Comparison of ENCODE assay signal across 19 cellular contexts in the genomic region with DNA sequence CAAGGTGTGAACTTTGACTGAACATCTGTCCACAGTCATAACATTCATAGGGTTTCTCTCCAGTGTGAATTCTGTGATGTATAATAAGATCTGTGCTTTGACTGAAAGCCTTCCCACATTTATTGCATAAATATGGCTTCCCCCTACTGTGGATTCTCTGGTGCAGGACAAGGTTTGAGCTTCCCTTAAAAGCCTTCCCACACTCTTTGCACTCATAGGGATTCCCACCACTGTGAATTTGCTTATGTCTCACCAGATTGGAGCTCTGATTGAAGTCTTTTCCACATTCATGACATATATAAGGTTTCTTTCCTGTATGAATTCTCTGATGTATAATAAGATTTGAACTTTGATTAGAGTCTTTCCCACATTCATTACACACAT. TPM values are rescaled to one million over a fixed set of nuclear protein-coding genes. Genes with fewer than 3 reads are reported as not detected.
DNase-seq lines count a peak whose midpoint lies in the region; ATAC-seq and TF ChIP-seq lines count a peak whose summit lies in the region.
"Had no signal": no experiment of that assay in that cellular context is flagged by ENCODE, and none has a peak within 500 bp of the region (broad histone marks: within the 10 kb centered on the region; RNA-seq: fewer than 3 reads in every experiment).

No MANE protein-coding gene starts in this region.

- H3K9me3 Mint-ChIP-seq in GM23338 (peaks cover 100% of the 10 kb centered on the region), progenitor cell of endocrine pancreas (ENCODE audit: low read depth) (peaks cover 67% of the 10 kb centered on the region)

- TF ChIP-seq CTCF in GM23338 (conservative IDR thresholded peaks at IDR 0.05; ENCODE audit: low read depth in 2 of 2) (no peak), progenitor cell of endocrine pancreas (IDR thresholded peaks at IDR 0.05; ENCODE audit: unreplicated experiment) (no peak)

- no peaks in the 10 kb centered on the region for H3K4me1 Mint-ChIP-seq in GM23338
- no peaks in the 10 kb centered on the region for H3K4me1 Mint-ChIP-seq in progenitor cell of endocrine pancreas (ENCODE audit: low read depth)

- H3K36me3 ChIP-seq in GM23338 (ENCODE audit: insufficient read depth) (peaks cover 69% of the 10 kb centered on the region), SK-N-MC (ENCODE audit: insufficient read depth, low read length) (peaks cover 9% of the 10 kb centered on the region), iPS-20b (ENCODE audit: insufficient read depth, low read depth, low read length) (peaks cover 60% of the 10 kb centered on the region)

- DNase-seq in GM23338 (ENCODE audit: low spot score): no peak
- no peak for DNase-seq in SK-N-MC (ENCODE audit: low read depth, low spot score)
- DNase-seq in progenitor cell of endocrine pancreas (ENCODE audit: low spot score, unreplicated experiment): no peak
- DNase-seq in DMS53 (lab: John Stamatoyannopoulos, UW): no peak
- DNase-seq in T-helper 9 cell: no peak
- DNase-seq: CD4-positive, alpha-beta T cell; DMS79; GM23248; HFFc6; KBM-7; MV-4-11; NCI-H1417; NCI-H187 treated with DMSO at 0.1 percent for 48 hours; NCI-H69; NK-92 treated with Interleukin-12 subunit alpha and Interleukin-12 subunit beta, amount 100 ng/mL, for 24 hours had no signal

- H3K4me2 ChIP-seq in GM23338: no peak overlapping the region

- H3K27ac Mint-ChIP-seq in GM23338 (no peak overlapping the region), progenitor cell of endocrine pancreas (peak overlapping the region; percentile 94)
- H3K27ac Mint-ChIP-seq: CD4-positive, alpha-beta T cell; HFFc6 had no signal

- no peaks in the 10 kb centered on the region for H3K9me2 ChIP-seq in GM23338 (ENCODE audit: insufficient read depth)

- ATAC-seq in GM23338: no peak
- ATAC-seq in HG02678 (IDR thresholded peaks at IDR 0.05; ENCODE audit: unreplicated experiment): no peak

- peaks cover 36% of the 10 kb centered on the region for H3K27me3 Mint-ChIP-seq in GM23338 (ENCODE audit: insufficient read depth, low read depth, poor library complexity)
- H3K27me3 Mint-ChIP-seq in progenitor cell of endocrine pancreas: no peaks in the 10 kb centered on the region
- H3K27me3 Mint-ChIP-seq: CD4-positive, alpha-beta T cell had no signal

- no peak overlapping the region for H2AFZ ChIP-seq in GM23338
- H2AFZ ChIP-seq: GM23248 had no signal

- peaks cover 5% of the 10 kb centered on the region; the same call in 1 of the 2 replicates for H3K27me3 ChIP-seq in GM23338 (ENCODE audit: insufficient read depth)
- H3K27me3 ChIP-seq in iPS-20b (ENCODE audit: insufficient read depth, low read length): no peaks in the 10 kb centered on the region

- no peaks in the 10 kb centered on the region for H3K4me1 ChIP-seq in GM23338 (ENCODE audit: insufficient read depth)
- H3K4me1 ChIP-seq in iPS-20b (ENCODE audit: insufficient read depth, low read length): no peaks in the 10 kb centered on the region

- H3K27ac ChIP-seq in GM23338 (ENCODE audit: low read depth) (no peak overlapping the region), SK-N-MC (no peak overlapping the region), iPS-20b (ENCODE audit: low read length) (no peak overlapping the region)
- H3K27ac ChIP-seq: GM23248, HL-60, RWPE1 had no signal

- H3K4me3 ChIP-seq in GM23338 (peak overlapping the region; percentile 28; the same call in 1 of the 2 replicates), SK-N-MC (0 out of 2 replicates have a peak overlapping the region, but pooled peaks have one; percentile 2), iPS-20b (ENCODE audit: low read length) (peak overlapping the region; percentile 47)
- H3K4me3 ChIP-seq: GM23248 had no signal

- H3K4me3 Mint-ChIP-seq in GM23338 (no peak overlapping the region), progenitor cell of endocrine pancreas (ENCODE audit: low read depth) (no peak overlapping the region)
- H3K4me3 Mint-ChIP-seq: CD4-positive, alpha-beta T cell; HFFc6 had no signal

- H3F3A ChIP-seq in GM23338 (replicated peaks; ENCODE audit: low read depth): peaks cover 36% of the 10 kb centered on the region

- H3K9me3 ChIP-seq in SK-N-MC (ENCODE audit: low read depth, low read length) (peaks cover 36% of the 10 kb centered on the region), iPS-20b (ENCODE audit: insufficient read depth, low read depth, low read length) (peaks cover 100% of the 10 kb centered on the region)

- no peaks in the 10 kb centered on the region for H3K79me2 ChIP-seq in GM23338 (replicated peaks; ENCODE audit: insufficient read depth)

- H3K36me3 Mint-ChIP-seq in GM23338 (ENCODE audit: low read depth): peaks cover 100% of the 10 kb centered on the region
- H3K36me3 Mint-ChIP-seq in progenitor cell of endocrine pancreas (ENCODE audit: insufficient read depth): peaks cover 84% of the 10 kb centered on the region

- no peaks in the 10 kb centered on the region for H4K20me1 ChIP-seq in GM23338 (replicated peaks; ENCODE audit: insufficient read depth)

- H3K9ac ChIP-seq in SK-N-MC (ENCODE audit: insufficient read length): no peak overlapping the region
- H3K9ac ChIP-seq in iPS-20b (ENCODE audit: low read depth, low read length): no peak overlapping the region
- H3K9ac ChIP-seq: GM23248 had no signal

TF ChIP-seq in GM23338, 12 proteins besides CTCF, POLR2A, EP300 and RAD21:
- TF ChIP-seq, protein P1, sequence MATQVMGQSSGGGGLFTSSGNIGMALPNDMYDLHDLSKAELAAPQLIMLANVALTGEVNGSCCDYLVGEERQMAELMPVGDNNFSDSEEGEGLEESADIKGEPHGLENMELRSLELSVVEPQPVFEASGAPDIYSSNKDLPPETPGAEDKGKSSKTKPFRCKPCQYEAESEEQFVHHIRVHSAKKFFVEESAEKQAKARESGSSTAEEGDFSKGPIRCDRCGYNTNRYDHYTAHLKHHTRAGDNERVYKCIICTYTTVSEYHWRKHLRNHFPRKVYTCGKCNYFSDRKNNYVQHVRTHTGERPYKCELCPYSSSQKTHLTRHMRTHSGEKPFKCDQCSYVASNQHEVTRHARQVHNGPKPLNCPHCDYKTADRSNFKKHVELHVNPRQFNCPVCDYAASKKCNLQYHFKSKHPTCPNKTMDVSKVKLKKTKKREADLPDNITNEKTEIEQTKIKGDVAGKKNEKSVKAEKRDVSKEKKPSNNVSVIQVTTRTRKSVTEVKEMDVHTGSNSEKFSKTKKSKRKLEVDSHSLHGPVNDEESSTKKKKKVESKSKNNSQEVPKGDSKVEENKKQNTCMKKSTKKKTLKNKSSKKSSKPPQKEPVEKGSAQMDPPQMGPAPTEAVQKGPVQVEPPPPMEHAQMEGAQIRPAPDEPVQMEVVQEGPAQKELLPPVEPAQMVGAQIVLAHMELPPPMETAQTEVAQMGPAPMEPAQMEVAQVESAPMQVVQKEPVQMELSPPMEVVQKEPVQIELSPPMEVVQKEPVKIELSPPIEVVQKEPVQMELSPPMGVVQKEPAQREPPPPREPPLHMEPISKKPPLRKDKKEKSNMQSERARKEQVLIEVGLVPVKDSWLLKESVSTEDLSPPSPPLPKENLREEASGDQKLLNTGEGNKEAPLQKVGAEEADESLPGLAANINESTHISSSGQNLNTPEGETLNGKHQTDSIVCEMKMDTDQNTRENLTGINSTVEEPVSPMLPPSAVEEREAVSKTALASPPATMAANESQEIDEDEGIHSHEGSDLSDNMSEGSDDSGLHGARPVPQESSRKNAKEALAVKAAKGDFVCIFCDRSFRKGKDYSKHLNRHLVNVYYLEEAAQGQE (IDR thresholded peaks at IDR 0.05; ENCODE audit: unreplicated experiment): no peak
- TF ChIP-seq STAT1 (IDR thresholded peaks at IDR 0.05; ENCODE audit: unreplicated experiment) (no peak), EZH2 (IDR thresholded peaks at IDR 0.05; ENCODE audit: low read depth, unreplicated experiment) (no peak), ZNF114 (CRISPR knock-in tag; IDR thresholded peaks at IDR 0.05) (no peak), POLR2AphosphoS5 (IDR thresholded peaks at IDR 0.05; ENCODE audit: low read depth) (no peak), CREB1 (CRISPR knock-in tag; IDR thresholded peaks at IDR 0.05; ENCODE audit: low read depth) (no peak), JUNB (IDR thresholded peaks at IDR 0.05; ENCODE audit: unreplicated experiment) (no peak), ZNF331 (CRISPR knock-in tag; IDR thresholded peaks at IDR 0.05; ENCODE audit: low read depth) (no peak)
- TF ChIP-seq, protein P2, sequence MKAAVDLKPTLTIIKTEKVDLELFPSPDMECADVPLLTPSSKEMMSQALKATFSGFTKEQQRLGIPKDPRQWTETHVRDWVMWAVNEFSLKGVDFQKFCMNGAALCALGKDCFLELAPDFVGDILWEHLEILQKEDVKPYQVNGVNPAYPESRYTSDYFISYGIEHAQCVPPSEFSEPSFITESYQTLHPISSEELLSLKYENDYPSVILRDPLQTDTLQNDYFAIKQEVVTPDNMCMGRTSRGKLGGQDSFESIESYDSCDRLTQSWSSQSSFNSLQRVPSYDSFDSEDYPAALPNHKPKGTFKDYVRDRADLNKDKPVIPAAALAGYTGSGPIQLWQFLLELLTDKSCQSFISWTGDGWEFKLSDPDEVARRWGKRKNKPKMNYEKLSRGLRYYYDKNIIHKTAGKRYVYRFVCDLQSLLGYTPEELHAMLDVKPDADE (IDR thresholded peaks at IDR 0.05): no peak

RNA-seq across cellular contexts. Expression of gene ZNF594, which starts 8.3 kb away (rescaled TPM):
- total RNA-seq in GM23338 (2014; rRNA removed; shearing (Covaris generic)): 15.6 and 16.2 TPM in 2 replicates
- polyA plus RNA-seq in GM23338 (2016; fragmentation: Nextera tagmentation; extraction: Ambion mirVana): 5.3 and 7.0 TPM in 2 replicates
- 23.8 and 26.1 TPM in 2 replicates for total RNA-seq in progenitor cell of endocrine pancreas

RNA-seq across cellular contexts. Expression of gene SCIMP, which starts 51.3 kb away (rescaled TPM):
- not detected in 2 replicates for total RNA-seq in GM23338 (2014; rRNA removed; shearing (Covaris generic))
- polyA plus RNA-seq in GM23338 (2016; fragmentation: Nextera tagmentation; extraction: Ambion mirVana): 0.24 and 0.36 TPM in 2 replicates
- not detected in 2 replicates for total RNA-seq in progenitor cell of endocrine pancreas
- total RNA-seq: GM23248, HFFc6 had no signal
